ENCODE assay signal across 15 cellular contexts in genomic region chr11:117009905-117010605, GRCh38.
DNase-seq lines count a peak whose midpoint lies in the region; ATAC-seq and TF ChIP-seq lines count a peak whose summit lies in the region.
"Had no signal": no experiment of that assay in that cellular context is flagged by ENCODE, and none has a peak within 500 bp of the region (broad histone marks: within the 10 kb centered on the region; RNA-seq: fewer than 3 reads in every experiment).

No MANE protein-coding gene starts in this region.

- no peaks in the 10 kb centered on the region for H3K27me3 Mint-ChIP-seq in IgD-negative memory B cell
- no peaks in the 10 kb centered on the region for H3K27me3 Mint-ChIP-seq in natural killer cell treated with Interleukin-12 subunit alpha and Interleukin-12 subunit beta and Interleukin-15 and Interleukin-18, amount 100 ng/mL, for 72 hours
- H3K27me3 Mint-ChIP-seq: activated naive CD8-positive, alpha-beta T cell treated with anti-CD3 and anti-CD28 coated beads for 36 hours; stimulated activated memory B cell treated with anti-CD40 and anti-IgM and Interleukin-4, amounts not matched to agents 10 μg/mL and 1 μg/mL and 100 μg/mL, for 72 hours had no signal

- peaks cover 5% of the 10 kb centered on the region for H3K36me3 Mint-ChIP-seq in IgD-negative memory B cell
- no peaks in the 10 kb centered on the region for H3K36me3 Mint-ChIP-seq in natural killer cell treated with Interleukin-12 subunit alpha and Interleukin-12 subunit beta and Interleukin-15 and Interleukin-18, amount 100 ng/mL, for 72 hours
- H3K36me3 Mint-ChIP-seq: stimulated activated memory B cell treated with anti-CD40 and anti-IgM and Interleukin-4, amounts not matched to agents 10 μg/mL and 1 μg/mL and 100 μg/mL, for 72 hours had no signal

- H3K4me3 Mint-ChIP-seq in IgD-negative memory B cell: peak overlapping the region in 1 of 4 donors; percentile 27
- H3K4me3 Mint-ChIP-seq in natural killer cell treated with Interleukin-12 subunit alpha and Interleukin-12 subunit beta and Interleukin-15 and Interleukin-18, amount 100 ng/mL, for 72 hours: peak overlapping the region; percentile 48
- H3K4me3 Mint-ChIP-seq: activated naive CD8-positive, alpha-beta T cell treated with anti-CD3 and anti-CD28 coated beads for 36 hours; stimulated activated memory B cell treated with anti-CD40 and anti-IgM and Interleukin-4, amounts not matched to agents 10 μg/mL and 1 μg/mL and 100 μg/mL, for 72 hours had no signal

- H3K4me1 Mint-ChIP-seq in IgD-negative memory B cell: peaks cover 28 to 43% (median 31%) of the 10 kb centered on the region in 3 donors
- H3K4me1 Mint-ChIP-seq in natural killer cell treated with Interleukin-12 subunit alpha and Interleukin-12 subunit beta and Interleukin-15 and Interleukin-18, amount 100 ng/mL, for 72 hours (ENCODE audit: low read depth in 2 of 2): peaks cover 30 to 45% of the 10 kb centered on the region in 2 donors

- H3K9me3 Mint-ChIP-seq in IgD-negative memory B cell: no peaks in the 10 kb centered on the region
- H3K9me3 Mint-ChIP-seq in natural killer cell treated with Interleukin-12 subunit alpha and Interleukin-12 subunit beta and Interleukin-15 and Interleukin-18, amount 100 ng/mL, for 72 hours: no peaks in the 10 kb centered on the region
- H3K9me3 Mint-ChIP-seq: activated naive CD8-positive, alpha-beta T cell treated with anti-CD3 and anti-CD28 coated beads for 36 hours; stimulated activated memory B cell treated with anti-CD40 and anti-IgM and Interleukin-4, amounts not matched to agents 10 μg/mL and 1 μg/mL and 100 μg/mL, for 72 hours had no signal

- TF ChIP-seq POLR2A in erythroblast (IDR thresholded peaks at IDR 0.05; ENCODE audit: low read length): no peak

- peak; percentile 12 for DNase-seq in CMK (ENCODE audit: low read depth)
- no peak for DNase-seq in natural killer cell treated with Interleukin-12 subunit alpha and Interleukin-12 subunit beta and Interleukin-15 and Interleukin-18, amount 100 ng/mL, for 72 hours (ENCODE audit: low spot score)
- DNase-seq in NCI-H2107 (lab: John Stamatoyannopoulos, UW): no peak
- no peak for DNase-seq in erythroblast (lab: John Stamatoyannopoulos, UW)
- DNase-seq: activated CD8-positive, alpha-beta memory T cell treated with anti-CD3 and anti-CD28 coated beads, Interleukin-2, amount 50 U/mL, for 48 hours; activated naive CD8-positive, alpha-beta T cell treated with anti-CD3 and anti-CD28 coated beads for 36 hours; DND-41; pancreas; SW 1271 had no signal

- H3K27ac Mint-ChIP-seq in IgD-negative memory B cell: peak overlapping the region in 2 of 3 donors; percentile 42 to 47
- peak overlapping the region; percentile 6 to 66 for H3K27ac Mint-ChIP-seq in natural killer cell treated with Interleukin-12 subunit alpha and Interleukin-12 subunit beta and Interleukin-15 and Interleukin-18, amount 100 ng/mL, for 72 hours
- H3K27ac Mint-ChIP-seq: activated naive CD8-positive, alpha-beta T cell treated with anti-CD3 and anti-CD28 coated beads for 36 hours; stimulated activated memory B cell treated with anti-CD40 and anti-IgM and Interleukin-4, amounts not matched to agents 10 μg/mL and 1 μg/mL and 100 μg/mL, for 72 hours had no signal

- ATAC-seq in natural killer cell treated with Interleukin-12 subunit alpha and Interleukin-12 subunit beta and Interleukin-15 and Interleukin-18, amount 100 ng/mL, for 72 hours: peak in 1 of 2 donors; percentile 40
- no peak for ATAC-seq in GM19397 (IDR thresholded peaks at IDR 0.05; ENCODE audit: unreplicated experiment)
- ATAC-seq: HCT116; stimulated activated memory B cell treated with anti-CD40 and anti-IgM and Interleukin-4, amounts not matched to agents 10 μg/mL and 1 μg/mL and 100 μg/mL, for 72 hours had no signal

- H3K27ac ChIP-seq in cingulate gyrus (ENCODE audit: low read depth, low read length): peak overlapping the region; percentile 51
- H3K27ac ChIP-seq: pancreas, vagina had no signal
